In the genomic region with DNA sequence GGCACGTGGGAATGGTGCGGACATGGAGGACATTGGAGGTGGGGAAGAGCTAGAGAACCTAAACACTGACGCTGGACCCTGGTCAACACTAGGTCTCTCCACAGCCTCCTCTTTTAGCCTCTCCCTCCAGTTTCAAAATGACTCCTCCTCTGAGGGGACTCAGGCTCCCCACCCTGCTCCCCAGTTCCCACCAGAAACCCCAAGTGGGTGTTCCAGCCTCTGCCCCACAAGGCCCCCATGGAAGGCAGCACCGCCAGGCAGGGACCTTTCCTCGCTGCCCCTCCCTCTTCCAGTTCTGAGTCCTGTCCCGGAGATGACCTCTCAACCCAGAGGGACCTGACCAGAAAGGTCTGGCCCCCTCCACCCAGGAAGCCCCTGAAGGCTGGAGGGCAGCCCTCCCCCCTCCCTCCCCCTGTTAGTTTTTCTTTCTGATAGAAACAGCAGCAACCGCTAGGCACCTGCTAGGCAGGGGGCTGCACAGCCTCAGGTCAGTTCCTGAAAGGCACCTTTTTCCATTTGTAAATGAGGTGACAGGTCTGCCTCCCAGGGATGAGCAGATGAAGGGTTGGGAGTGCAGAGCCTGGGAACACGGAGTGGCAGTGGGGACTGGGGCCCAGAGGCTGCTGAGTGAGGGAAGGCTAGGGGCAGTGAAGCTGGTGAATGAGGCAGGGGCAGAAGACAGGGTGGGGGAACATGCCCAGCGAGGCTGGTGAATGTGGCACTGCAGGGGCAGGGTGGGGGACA, we compare ENCODE assay signal across 11 cellular contexts. TPM values are rescaled to one million over a fixed set of nuclear protein-coding genes. Genes with fewer than 3 reads are reported as not detected.
DNase-seq lines count a peak whose midpoint lies in the region; ATAC-seq and TF ChIP-seq lines count a peak whose summit lies in the region.
"Had no signal": no experiment of that assay in that cellular context is flagged by ENCODE, and none has a peak within 500 bp of the region (broad histone marks: within the 10 kb centered on the region; RNA-seq: fewer than 3 reads in every experiment).

No MANE protein-coding gene starts in this region.

- H3K27ac Mint-ChIP-seq in activated CD8-positive, alpha-beta memory T cell treated with anti-CD3 and anti-CD28 coated beads, Interleukin-2, amount 10 ng/mL, durations not matched to agents 7 days and 5 days = peak overlapping the region; percentile 83
- peak overlapping the region; percentile 82 for H3K27ac Mint-ChIP-seq in activated naive CD8-positive, alpha-beta T cell treated with anti-CD3 and anti-CD28 coated beads, Interleukin-2, amount 50 U/mL, for 24 hours

- H3K9me3 ChIP-seq in HEK293 (ENCODE audit: control insufficient read depth, insufficient read depth, low read depth, low read length) = no peaks in the 10 kb centered on the region
- H3K9me3 ChIP-seq: heart left ventricle, lower lobe of right lung had no signal

- peak overlapping the region; percentile 13 for H3K4me3 Mint-ChIP-seq in activated CD8-positive, alpha-beta memory T cell treated with anti-CD3 and anti-CD28 coated beads, Interleukin-2, amount 10 ng/mL, durations not matched to agents 7 days and 5 days
- no peak overlapping the region for H3K4me3 Mint-ChIP-seq in activated naive CD8-positive, alpha-beta T cell treated with anti-CD3 and anti-CD28 coated beads, Interleukin-2, amount 50 U/mL, for 24 hours

- DNase-seq in activated CD8-positive, alpha-beta memory T cell treated with anti-CD3 and anti-CD28 coated beads, Interleukin-2, amount 10 ng/mL, durations not matched to agents 7 days and 5 days = no peak
- no peak for DNase-seq in activated CD8-positive, alpha-beta memory T cell treated with anti-CD3 and anti-CD28 coated beads, Interleukin-2, amount 50 U/mL, for 48 hours
- DNase-seq in activated naive CD8-positive, alpha-beta T cell treated with anti-CD3 and anti-CD28 coated beads, Interleukin-2, amount 50 U/mL, for 24 hours = no peak
- DNase-seq in epidermal melanocyte (ENCODE audit: insufficient read length, low spot score) = no peak
- DNase-seq in T-helper 9 cell = no peak

- no peak overlapping the region for H3K4me3 ChIP-seq in HEK293 (ENCODE audit: low read depth, low read length)
- no peak overlapping the region for H3K4me3 ChIP-seq in skin epidermis

- H3K27ac ChIP-seq in HEK293 (ENCODE audit: extremely low read depth, low read depth, low read length) (no peak overlapping the region), skin epidermis (peak overlapping the region in 12 of 21 experiments; percentile 2 to 99 (median 70))

- POLR2A ChIA-PET in HEK293 (lab: Yijun Ruan, JAX) = interaction anchor here (1.0 to 1.2 kb wide), 2 partner anchors 56 kb away, joined by 3 to 5 read pairs; a partner anchor contains a TSS

- no peaks in the 10 kb centered on the region for H3K9me3 Mint-ChIP-seq in activated CD8-positive, alpha-beta memory T cell treated with anti-CD3 and anti-CD28 coated beads, Interleukin-2, amount 10 ng/mL, durations not matched to agents 7 days and 5 days (ENCODE audit: low read depth)
- no peaks in the 10 kb centered on the region for H3K9me3 Mint-ChIP-seq in activated naive CD8-positive, alpha-beta T cell treated with anti-CD3 and anti-CD28 coated beads, Interleukin-2, amount 50 U/mL, for 24 hours

- 0 out of 2 replicates have a peak, but pooled peaks cover 5% of the 10 kb centered on the region for H3K4me1 ChIP-seq in HEK293 (ENCODE audit: control insufficient read depth, insufficient read depth, low read length)

- no peaks in the 10 kb centered on the region for H3K36me3 Mint-ChIP-seq in activated CD8-positive, alpha-beta memory T cell treated with anti-CD3 and anti-CD28 coated beads, Interleukin-2, amount 10 ng/mL, durations not matched to agents 7 days and 5 days
- no peaks in the 10 kb centered on the region for H3K36me3 Mint-ChIP-seq in activated naive CD8-positive, alpha-beta T cell treated with anti-CD3 and anti-CD28 coated beads, Interleukin-2, amount 50 U/mL, for 24 hours (ENCODE audit: low read depth)

- CTCF ChIA-PET in activated CD8-positive, alpha-beta memory T cell treated with anti-CD3 and anti-CD28 coated beads, Interleukin-2, amount 10 ng/mL, durations not matched to agents 7 days and 5 days (lab: Charles Lee) = interaction anchor here (1.0 to 10.9 kb wide), 7 partner anchors 14 to 208 kb away, joined by 3 to 185 read pairs (median 36); a partner anchor contains a TSS
- CTCF ChIA-PET in HEK293 (lab: Yijun Ruan, JAX) = interaction anchor here (0.7 to 2.6 kb wide), 3 partner anchors 41 to 420 kb away, joined by 3 to 21 read pairs (median 8); a partner anchor contains a TSS

- no peaks in the 10 kb centered on the region for H3K27me3 Mint-ChIP-seq in activated CD8-positive, alpha-beta memory T cell treated with anti-CD3 and anti-CD28 coated beads, Interleukin-2, amount 10 ng/mL, durations not matched to agents 7 days and 5 days
- H3K27me3 Mint-ChIP-seq in activated naive CD8-positive, alpha-beta T cell treated with anti-CD3 and anti-CD28 coated beads, Interleukin-2, amount 50 U/mL, for 24 hours = no peaks in the 10 kb centered on the region

- peaks cover 67% of the 10 kb centered on the region for H3K4me1 Mint-ChIP-seq in activated CD8-positive, alpha-beta memory T cell treated with anti-CD3 and anti-CD28 coated beads, Interleukin-2, amount 10 ng/mL, durations not matched to agents 7 days and 5 days
- peaks cover 64% of the 10 kb centered on the region for H3K4me1 Mint-ChIP-seq in activated naive CD8-positive, alpha-beta T cell treated with anti-CD3 and anti-CD28 coated beads, Interleukin-2, amount 50 U/mL, for 24 hours

- H3K36me3 ChIP-seq in HEK293 (ENCODE audit: control insufficient read depth in 2 of 2, insufficient read depth in 1 of 2, low read length in 2 of 2) = peaks cover 0 to 16% of the 10 kb centered on the region in 2 experiments; a peak in 1 of 3 replicates
- H3K36me3 ChIP-seq: heart left ventricle, lower lobe of right lung had no signal

- no peak for TF ChIP-seq CTCF in HEK293 (tag by site-specific recombination; IDR thresholded peaks at IDR 0.05)

- ATAC-seq in activated CD8-positive, alpha-beta memory T cell treated with anti-CD3 and anti-CD28 coated beads, Interleukin-2, amount 10 ng/mL, durations not matched to agents 7 days and 5 days = no peak
- no peak for ATAC-seq in activated naive CD8-positive, alpha-beta T cell treated with anti-CD3 and anti-CD28 coated beads, Interleukin-2, amount 50 U/mL, for 24 hours
- ATAC-seq in HG03354 (IDR thresholded peaks at IDR 0.05; ENCODE audit: poor library complexity, severe bottlenecking, unreplicated experiment) = no peak
- ATAC-seq: heart left ventricle had no signal

TF ChIP-seq in HEK293, 187 proteins besides CTCF, POLR2A, EP300 and RAD21:
- TF ChIP-seq ZNF311 (tag by site-specific recombination; IDR thresholded peaks at IDR 0.05; ENCODE audit: borderline replicate concordance) = 0 out of 2 replicates have a peak, but pooled peaks have one; percentile 28
- 0 out of 2 replicates have a peak, but pooled peaks have one; percentile 19 for TF ChIP-seq GLIS1 (tag by site-specific recombination; IDR thresholded peaks at IDR 0.05)
- TF ChIP-seq ZNF654 (tag by site-specific recombination; IDR thresholded peaks at IDR 0.05; ENCODE audit: low read depth) = no peak
- TF ChIP-seq, protein P1, sequence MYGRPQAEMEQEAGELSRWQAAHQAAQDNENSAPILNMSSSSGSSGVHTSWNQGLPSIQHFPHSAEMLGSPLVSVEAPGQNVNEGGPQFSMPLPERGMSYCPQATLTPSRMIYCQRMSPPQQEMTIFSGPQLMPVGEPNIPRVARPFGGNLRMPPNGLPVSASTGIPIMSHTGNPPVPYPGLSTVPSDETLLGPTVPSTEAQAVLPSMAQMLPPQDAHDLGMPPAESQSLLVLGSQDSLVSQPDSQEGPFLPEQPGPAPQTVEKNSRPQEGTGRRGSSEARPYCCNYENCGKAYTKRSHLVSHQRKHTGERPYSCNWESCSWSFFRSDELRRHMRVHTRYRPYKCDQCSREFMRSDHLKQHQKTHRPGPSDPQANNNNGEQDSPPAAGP (tag by site-specific recombination; IDR thresholded peaks at IDR 0.05) = no peak
- 0 out of 2 replicates have a peak, but pooled peaks have one; percentile 6 for TF ChIP-seq ZFHX2 (tag by site-specific recombination; conservative IDR thresholded peaks at IDR 0.05)

RNA-seq across cellular contexts. Expression of a gene that starts 9.3 kb away (rescaled TPM):
- 100 to 1,000 TPM; 336 to 372 TPM for total RNA-seq in activated CD8-positive, alpha-beta memory T cell treated with anti-CD3 and anti-CD28 coated beads, Interleukin-2, amount 10 ng/mL, durations not matched to agents 7 days and 5 days
- total RNA-seq: HT-29 had no signal

RNA-seq across cellular contexts. Expression of a gene that starts 9.9 kb away (rescaled TPM):
- total RNA-seq in activated CD8-positive, alpha-beta memory T cell treated with anti-CD3 and anti-CD28 coated beads, Interleukin-2, amount 10 ng/mL, durations not matched to agents 7 days and 5 days = 10 to 100 TPM; 56.8 to 62.9 TPM

RNA-seq across cellular contexts. Expression of a gene that starts 56.5 kb away (rescaled TPM):
- 10 to 100 TPM; 46.0 to 49.9 TPM for total RNA-seq in activated CD8-positive, alpha-beta memory T cell treated with anti-CD3 and anti-CD28 coated beads, Interleukin-2, amount 10 ng/mL, durations not matched to agents 7 days and 5 days
